In the genomic region with DNA sequence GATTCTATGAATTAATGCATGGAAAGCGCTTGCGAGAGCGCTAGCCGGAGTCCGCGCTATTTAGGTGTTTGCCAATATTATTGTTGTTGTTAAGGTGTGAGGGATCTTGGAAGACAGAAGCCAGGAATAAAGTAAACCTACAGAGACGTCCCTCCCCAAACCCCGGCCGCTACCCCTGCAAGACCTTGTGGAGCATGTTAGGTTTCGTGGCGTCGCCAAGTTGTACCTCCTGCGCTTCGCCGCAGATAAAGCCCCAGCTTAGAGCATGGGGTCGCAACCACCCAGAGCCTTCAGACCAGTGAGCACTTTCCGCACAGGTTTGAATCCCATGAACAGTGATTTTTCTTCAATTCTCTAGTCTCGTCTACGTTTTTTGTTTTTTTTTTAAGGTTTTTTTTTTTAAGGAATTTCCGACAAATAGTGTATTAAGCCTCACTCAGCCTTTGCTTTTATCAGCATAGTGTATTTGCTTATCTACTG, we compare ENCODE assay signal across 11 cellular contexts. TPM values are rescaled to one million over a fixed set of nuclear protein-coding genes. Genes with fewer than 3 reads are reported as not detected.
A peak's percentile ranks its signal among the peaks of the same experiment; 100 is the strongest.
DNase-seq lines count a peak whose midpoint lies in the region; ATAC-seq and TF ChIP-seq lines count a peak whose summit lies in the region.
"Had no signal": no experiment of that assay in that cellular context is flagged by ENCODE, and none has a peak within 500 bp of the region (broad histone marks: within the 10 kb centered on the region; RNA-seq: fewer than 3 reads in every experiment).

No MANE protein-coding gene starts in this region.

- H3K27me3 Mint-ChIP-seq in HFFc6 (ENCODE audit: insufficient read depth) (peaks cover 36% of the 10 kb centered on the region), chondrocyte (ENCODE audit: low read depth) (peaks cover 61% of the 10 kb centered on the region)

- peaks cover 60% of the 10 kb centered on the region for H3K27me3 ChIP-seq in foreskin keratinocyte

- peak overlapping the region; percentile 53 for H3K4me3 ChIP-seq in AG09309 (ENCODE audit: control insufficient read depth, low read depth, low read length)

- DNase-seq in AG09309 (ENCODE audit: low read depth) (no peak), HFFc6 (no peak), chondrocyte (ENCODE audit: low spot score) (no peak), myocyte (ENCODE audit: low read depth) (peak; percentile 21), CD1c-positive myeloid dendritic cell (ENCODE audit: extremely low spot score) (no peak), foreskin keratinocyte (no peak)
- DNase-seq: activated CD4-positive, alpha-beta T cell treated with anti-CD3 and anti-CD28 coated beads for 4 hours; head of caudate nucleus; NCI-H1048 had no signal

- H3K4me1 Mint-ChIP-seq in HFFc6 (ENCODE audit: low read depth) (peaks cover 36% of the 10 kb centered on the region), chondrocyte (ENCODE audit: low read depth) (peaks cover 32% of the 10 kb centered on the region)

- TF ChIP-seq CTCF in AG09309 (IDR thresholded peaks at IDR 0.05; ENCODE audit: control insufficient read depth, insufficient read depth, low read depth, low read length, missing control alignments) = no peak
- no peak for TF ChIP-seq CTCF in HFFc6 (IDR thresholded peaks at IDR 0.05)
- no peak for TF ChIP-seq CTCF in chondrocyte (IDR thresholded peaks at IDR 0.05)
- TF ChIP-seq CTCF in foreskin keratinocyte (conservative IDR thresholded peaks at IDR 0.05) = no peak

- no peak for ATAC-seq in GM21737 (IDR thresholded peaks at IDR 0.05; ENCODE audit: unreplicated experiment)
- no peak for ATAC-seq in foreskin keratinocyte
- no peak for ATAC-seq in HG03108 (IDR thresholded peaks at IDR 0.05; ENCODE audit: unreplicated experiment)

- H3K36me3 Mint-ChIP-seq in HFFc6 (ENCODE audit: low read depth) = no peaks in the 10 kb centered on the region
- H3K36me3 Mint-ChIP-seq in chondrocyte (ENCODE audit: low read depth) = peaks cover 2% of the 10 kb centered on the region

- H3K9me3 Mint-ChIP-seq in HFFc6 (peaks cover 4% of the 10 kb centered on the region; the same call in 1 of the 2 replicates), chondrocyte (ENCODE audit: low read depth) (peaks cover 14% of the 10 kb centered on the region)

- peak overlapping the region; percentile 91 for H3K4me3 Mint-ChIP-seq in HFFc6
- H3K4me3 Mint-ChIP-seq in chondrocyte (ENCODE audit: unreplicated experiment) = peak overlapping the region; percentile 91

- H3K27ac ChIP-seq in foreskin keratinocyte = no peak overlapping the region

- H3K27ac Mint-ChIP-seq in HFFc6 = no peak overlapping the region
- H3K27ac Mint-ChIP-seq in chondrocyte (ENCODE audit: unreplicated experiment) = no peak overlapping the region

- H3K4me1 ChIP-seq in foreskin keratinocyte = peaks cover 4% of the 10 kb centered on the region

RNA-seq across cellular contexts. Expression of a gene that starts 16.9 kb away (rescaled TPM):
- 10 to 100 TPM in 1 of 6 experiments, 1 to 10 TPM in 5; 7.5 to 10.3 (median 8.9) TPM for total RNA-seq in HFFc6 (2021; fragmentation: NEBNext Ultra II Directional; extraction: Animal tissue kit (Norgen Biotek cat#: 25700))
- total RNA-seq in chondrocyte (12.1 to 13.0 TPM (median 12.8 TPM) in 3 replicates), myocyte (18.1 and 19.5 TPM in 2 replicates), foreskin keratinocyte (6.9 and 7.5 TPM in 2 replicates)
- 11.7 TPM for polyA plus RNA-seq in myocyte (2012)
- polyA plus RNA-seq in foreskin keratinocyte = 4.9 and 5.5 TPM in 2 replicates

RNA-seq across cellular contexts. Expression of a gene that starts 43.8 kb away (rescaled TPM):
- 1 to 10 TPM; 3.8 to 4.7 (median 4.0) TPM for total RNA-seq in HFFc6 (2021; fragmentation: NEBNext Ultra II Directional; extraction: Animal tissue kit (Norgen Biotek cat#: 25700))
- 4.8 to 7.1 TPM (median 5.1 TPM) in 3 replicates for total RNA-seq in chondrocyte
- 3.7 and 4.6 TPM in 2 replicates for total RNA-seq in myocyte
- polyA plus RNA-seq in myocyte (2012) = 4.1 TPM
- total RNA-seq in foreskin keratinocyte = 3.8 and 4.2 TPM in 2 replicates
- 2.2 and 2.4 TPM in 2 replicates for polyA plus RNA-seq in foreskin keratinocyte

RNA-seq across cellular contexts. Expression of a gene that starts 50.9 kb away (rescaled TPM):
- not detected for total RNA-seq in HFFc6 (2021; fragmentation: NEBNext Ultra II Directional; extraction: Animal tissue kit (Norgen Biotek cat#: 25700))
- total RNA-seq in chondrocyte (not detected in 3 replicates), myocyte (0.36 TPM in 1 of 2 replicates, not detected in the other), foreskin keratinocyte (1.3 and 1.7 TPM in 2 replicates)
- not detected for polyA plus RNA-seq in myocyte (2012)
- 1.4 and 1.8 TPM in 2 replicates for polyA plus RNA-seq in foreskin keratinocyte

RNA-seq across cellular contexts. Expression of a gene that starts 58.7 kb away (rescaled TPM):
- 10 to 100 TPM in 1 of 6 experiments, 1 to 10 TPM in 5; 8.5 to 10.9 (median 9.3) TPM for total RNA-seq in HFFc6 (2021; fragmentation: NEBNext Ultra II Directional; extraction: Animal tissue kit (Norgen Biotek cat#: 25700))
- total RNA-seq in chondrocyte (12.6 to 18.9 TPM (median 14.8 TPM) in 3 replicates), myocyte (8.6 and 10.8 TPM in 2 replicates), foreskin keratinocyte (7.4 and 10.1 TPM in 2 replicates)
- 8.2 TPM for polyA plus RNA-seq in myocyte (2012)
- 4.3 and 4.5 TPM in 2 replicates for polyA plus RNA-seq in foreskin keratinocyte
